In genomic region chrX:16838202-16839066, GRCh38 we compare ENCODE assay signal across 9 cellular contexts. TPM values are rescaled to one million over a fixed set of nuclear protein-coding genes. Genes with fewer than 3 reads are reported as not detected.
DNase-seq lines count a peak whose midpoint lies in the region; ATAC-seq, FAIRE-seq and TF ChIP-seq lines count a peak whose summit lies in the region.
"Had no signal": no experiment of that assay in that cellular context is flagged by ENCODE, and none has a peak within 500 bp of the region (broad histone marks: within the 10 kb centered on the region; RNA-seq: fewer than 3 reads in every experiment).

No MANE protein-coding gene starts in this region.

- DNase-seq in ELR (ENCODE audit: low read depth) (peak; percentile 74), RWPE1 (ENCODE audit: low spot score) (peak; percentile 27), fibroblast of lung (ENCODE audit: low read depth in 2 of 2) (peak; percentile 86 to 87), osteocyte (ENCODE audit: extremely low spot score, unreplicated experiment) (no peak), GM12891 (ENCODE audit: insufficient read length, low spot score) (no peak), NCI-H146 (lab: John Stamatoyannopoulos, UW) (no peak)
- no peak for DNase-seq in stimulated activated CD4-positive, alpha-beta T cell treated with anti-CD3 and anti-CD28 coated beads, Interleukin-2, amount 100 ng/mL, for 24 hours
- DNase-seq: T-helper 9 cell had no signal

- peaks cover 62% of the 10 kb centered on the region for H3K4me1 Mint-ChIP-seq in osteocyte (ENCODE audit: unreplicated experiment)

- H4K20me1 ChIP-seq in fibroblast of lung (ENCODE audit: control insufficient read depth, extremely low read depth, insufficient read depth, low read length): no peaks in the 10 kb centered on the region

- no peak for ATAC-seq in HG03457 (IDR thresholded peaks at IDR 0.05; ENCODE audit: unreplicated experiment)

- peak overlapping the region; percentile 89 for H3K27ac Mint-ChIP-seq in osteocyte (ENCODE audit: unreplicated experiment)

- H3K4me2 ChIP-seq in fibroblast of lung (ENCODE audit: extremely low read depth, insufficient read depth, low read length): peak overlapping the region; percentile 3

- no peak overlapping the region for H3K4me3 ChIP-seq in fibroblast of lung (replicated peaks in 1 of 4; ENCODE audit: control extremely low read depth in 1 of 4, insufficient read depth in 1 of 4, low read depth in 3 of 4, low read length in 4 of 4)

- H3K36me3 ChIP-seq in fibroblast of lung (ENCODE audit: control insufficient read depth, insufficient read depth, low read length): peaks cover 10% of the 10 kb centered on the region

- TF ChIP-seq CTCF in RWPE1 (conservative IDR thresholded peaks at IDR 0.05; ENCODE audit: low read depth) (no peak), fibroblast of lung (conservative IDR thresholded peaks at IDR 0.05 in 1 of 2, IDR thresholded peaks at IDR 0.05 in 1 of 2; ENCODE audit: low read depth in 1 of 2, low read length in 2 of 2) (no peak), osteocyte (IDR thresholded peaks at IDR 0.05) (peak; percentile 17)

- no peaks in the 10 kb centered on the region for H3K27me3 ChIP-seq in fibroblast of lung (ENCODE audit: control insufficient read depth, insufficient read depth, low read length)

- POLR2A ChIA-PET in RWPE1 (lab: Yijun Ruan, JAX; ENCODE audit: low non-redundant PET): no interaction called here

- CTCF ChIA-PET in RWPE1 (lab: Yijun Ruan, JAX): no interaction called here

- no peaks in the 10 kb centered on the region for H3K79me2 ChIP-seq in fibroblast of lung (ENCODE audit: control insufficient read depth, insufficient read depth, low read length)

- peaks cover 33% of the 10 kb centered on the region for H3K36me3 Mint-ChIP-seq in osteocyte (ENCODE audit: unreplicated experiment)

- no peaks in the 10 kb centered on the region for H3K9me3 Mint-ChIP-seq in osteocyte (ENCODE audit: unreplicated experiment)

- peak overlapping the region; percentile 44 for H3K4me3 Mint-ChIP-seq in osteocyte (ENCODE audit: unreplicated experiment)

- FAIRE-seq in GM12891 (lab: Jason Lieb, UNC): no peak

- H3K9ac ChIP-seq in fibroblast of lung (ENCODE audit: insufficient read depth, low read length): no peak overlapping the region

- H3K27ac ChIP-seq in RWPE1 (peak overlapping the region; percentile 87), fibroblast of lung (ENCODE audit: insufficient read depth, low read length) (peak overlapping the region; percentile 61)

- no peak overlapping the region for H2AFZ ChIP-seq in fibroblast of lung (ENCODE audit: low read length)

- no peaks in the 10 kb centered on the region for H3K27me3 Mint-ChIP-seq in osteocyte (ENCODE audit: unreplicated experiment)

- H3K9me3 ChIP-seq in fibroblast of lung (ENCODE audit: control insufficient read depth, insufficient read depth, low read depth, low read length): no peaks in the 10 kb centered on the region

- H3K4me1 ChIP-seq in fibroblast of lung (ENCODE audit: control insufficient read depth, extremely low read depth, insufficient read depth, low read length): peaks cover 10% of the 10 kb centered on the region

- TF ChIP-seq POLR2A in GM12891 (IDR thresholded peaks at IDR 0.05; ENCODE audit: low read depth, low read length): no peak

TF ChIP-seq in GM12891, 5 proteins besides CTCF, POLR2A, EP300 and RAD21:
- no peak for TF ChIP-seq SPI1 (IDR thresholded peaks at IDR 0.05; ENCODE audit: low read depth, low read length)
- TF ChIP-seq POLR2AphosphoS5 (IDR thresholded peaks at IDR 0.05; ENCODE audit: low read depth, low read length): no peak
- TF ChIP-seq POU2F2 (IDR thresholded peaks at IDR 0.05; ENCODE audit: low read depth, low read length): no peak
- no peak for TF ChIP-seq PAX5 (IDR thresholded peaks at IDR 0.05; ENCODE audit: insufficient read depth, low read length, severe bottlenecking)
- no peak for TF ChIP-seq TAF1 (IDR thresholded peaks at IDR 0.05; ENCODE audit: low read depth, low read length)

RNA-seq across cellular contexts. Expression of gene RBBP7, which starts 31.7 kb away (rescaled TPM):
- total RNA-seq in fibroblast of lung: 142 and 174 TPM in 2 replicates
- polyA plus RNA-seq in fibroblast of lung: 149 and 213 TPM in 2 replicates
- 123 and 213 TPM in 2 replicates for polyA plus RNA-seq in fibroblast of lung (2012)
- 102 and 125 TPM in 2 replicates for polyA minus RNA-seq in fibroblast of lung (ENCODE audit: low replicate concordance)
- total RNA-seq in osteocyte: 148 and 150 TPM in 2 replicates
- polyA plus RNA-seq in GM12891 (2012; ENCODE audit: low read depth, missing spikeins): 128 TPM

RNA-seq across cellular contexts. Expression of gene TXLNG, which starts 52.2 kb away (rescaled TPM):
- total RNA-seq in fibroblast of lung: 11.6 and 18.0 TPM in 2 replicates
- polyA plus RNA-seq in fibroblast of lung: 9.0 and 17.1 TPM in 2 replicates
- polyA plus RNA-seq in fibroblast of lung (2012): 5.6 and 10.4 TPM in 2 replicates
- 1.1 and 3.9 TPM in 2 replicates for polyA minus RNA-seq in fibroblast of lung (ENCODE audit: low replicate concordance)
- total RNA-seq in osteocyte: 13.9 and 14.7 TPM in 2 replicates
- 9.8 TPM for polyA plus RNA-seq in GM12891 (2012; ENCODE audit: low read depth, missing spikeins)

Comparison
In these comparisons a context has a peak if more than half of its experiments do, and no peak if none do; other contexts are left out.
1. DNase-seq: peak in ELR (single experiment), RWPE1 (single experiment) and fibroblast of lung (2 of 2); none in osteocyte (single experiment), GM12891 (single experiment), NCI-H146 (single experiment) and stimulated activated CD4-positive, alpha-beta T cell treated with anti-CD3 and anti-CD28 coated beads, Interleukin-2, amount 100 ng/mL, for 24 hours (0 of 2).